In genomic region chr2:147843864-147844690, GRCh38 we compare ENCODE assay signal across 1 cellular context.
TF ChIP-seq lines count a peak whose summit lies in the region.

No MANE protein-coding gene starts in this region.

TF ChIP-seq in HepG2, 621 proteins besides CTCF, POLR2A, EP300 and RAD21 (continued from another document and continues in another):
- TF ChIP-seq, protein P1, sequence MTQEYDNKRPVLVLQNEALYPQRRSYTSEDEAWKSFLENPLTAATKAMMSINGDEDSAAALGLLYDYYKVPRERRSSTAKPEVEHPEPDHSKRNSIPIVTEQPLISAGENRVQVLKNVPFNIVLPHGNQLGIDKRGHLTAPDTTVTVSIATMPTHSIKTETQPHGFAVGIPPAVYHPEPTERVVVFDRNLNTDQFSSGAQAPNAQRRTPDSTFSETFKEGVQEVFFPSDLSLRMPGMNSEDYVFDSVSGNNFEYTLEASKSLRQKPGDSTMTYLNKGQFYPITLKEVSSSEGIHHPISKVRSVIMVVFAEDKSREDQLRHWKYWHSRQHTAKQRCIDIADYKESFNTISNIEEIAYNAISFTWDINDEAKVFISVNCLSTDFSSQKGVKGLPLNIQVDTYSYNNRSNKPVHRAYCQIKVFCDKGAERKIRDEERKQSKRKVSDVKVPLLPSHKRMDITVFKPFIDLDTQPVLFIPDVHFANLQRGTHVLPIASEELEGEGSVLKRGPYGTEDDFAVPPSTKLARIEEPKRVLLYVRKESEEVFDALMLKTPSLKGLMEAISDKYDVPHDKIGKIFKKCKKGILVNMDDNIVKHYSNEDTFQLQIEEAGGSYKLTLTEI (CRISPR knock-in tag; conservative IDR thresholded peaks at IDR 0.05) = no peak
- TF ChIP-seq CHCHD3 (CRISPR knock-in tag; IDR thresholded peaks at IDR 0.05) (peak; percentile 64; the same call in 1 of the 2 replicates), ARNT (IDR thresholded peaks at IDR 0.05) (no peak), ZNF589 (CRISPR knock-in tag; conservative IDR thresholded peaks at IDR 0.05) (0 out of 2 replicates have a peak, but pooled peaks have one; percentile 56), ZNF33B (CRISPR knock-in tag; IDR thresholded peaks at IDR 0.05) (peak; percentile 75; the same call in 1 of the 2 replicates), DNMT1 (CRISPR knock-in tag; IDR thresholded peaks at IDR 0.05) (peak; percentile 78; the same call in 1 of the 2 replicates), ZNF770 (CRISPR knock-in tag; IDR thresholded peaks at IDR 0.05) (peak; percentile 50; the same call in 1 of the 2 replicates), ZNF800 (CRISPR knock-in tag; IDR thresholded peaks at IDR 0.05) (peak; percentile 89), ZNF574 (CRISPR knock-in tag; IDR thresholded peaks at IDR 0.05) (peak; percentile 84), TFDP2 (CRISPR knock-in tag; IDR thresholded peaks at IDR 0.05) (peak; percentile 61), YEATS2 (CRISPR knock-in tag; IDR thresholded peaks at IDR 0.05; ENCODE audit: borderline replicate concordance) (peak; percentile 70), FOXJ3 (CRISPR knock-in tag; IDR thresholded peaks at IDR 0.05; ENCODE audit: borderline replicate concordance) (peak; percentile 64), ARNT2 (CRISPR knock-in tag; IDR thresholded peaks at IDR 0.05; ENCODE audit: low read depth) (peak; percentile 96), ZNF580 (CRISPR knock-in tag; IDR thresholded peaks at IDR 0.05; ENCODE audit: borderline replicate concordance, low read depth) (peak; percentile 38; the same call in 1 of the 2 replicates), RFXAP (CRISPR knock-in tag; IDR thresholded peaks at IDR 0.05; ENCODE audit: borderline replicate concordance) (0 out of 2 replicates have a peak, but pooled peaks have one; percentile 73), ZNF891 (CRISPR knock-in tag; IDR thresholded peaks at IDR 0.05) (peak; percentile 97), ZNF383 (CRISPR knock-in tag; IDR thresholded peaks at IDR 0.05; ENCODE audit: borderline replicate concordance) (no peak), XBP1 (CRISPR knock-in tag; IDR thresholded peaks at IDR 0.05) (0 out of 2 replicates have a peak, but pooled peaks have one; percentile 75), NFKB2 (CRISPR knock-in tag; IDR thresholded peaks at IDR 0.05; ENCODE audit: borderline replicate concordance) (peak; percentile 92)
- TF ChIP-seq, protein P2, sequence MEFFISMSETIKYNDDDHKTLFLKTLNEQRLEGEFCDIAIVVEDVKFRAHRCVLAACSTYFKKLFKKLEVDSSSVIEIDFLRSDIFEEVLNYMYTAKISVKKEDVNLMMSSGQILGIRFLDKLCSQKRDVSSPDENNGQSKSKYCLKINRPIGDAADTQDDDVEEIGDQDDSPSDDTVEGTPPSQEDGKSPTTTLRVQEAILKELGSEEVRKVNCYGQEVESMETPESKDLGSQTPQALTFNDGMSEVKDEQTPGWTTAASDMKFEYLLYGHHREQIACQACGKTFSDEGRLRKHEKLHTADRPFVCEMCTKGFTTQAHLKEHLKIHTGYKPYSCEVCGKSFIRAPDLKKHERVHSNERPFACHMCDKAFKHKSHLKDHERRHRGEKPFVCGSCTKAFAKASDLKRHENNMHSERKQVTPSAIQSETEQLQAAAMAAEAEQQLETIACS (CRISPR knock-in tag; IDR thresholded peaks at IDR 0.05) = peak; percentile 58; the same call in 1 of the 2 replicates
- TF ChIP-seq, protein P3, sequence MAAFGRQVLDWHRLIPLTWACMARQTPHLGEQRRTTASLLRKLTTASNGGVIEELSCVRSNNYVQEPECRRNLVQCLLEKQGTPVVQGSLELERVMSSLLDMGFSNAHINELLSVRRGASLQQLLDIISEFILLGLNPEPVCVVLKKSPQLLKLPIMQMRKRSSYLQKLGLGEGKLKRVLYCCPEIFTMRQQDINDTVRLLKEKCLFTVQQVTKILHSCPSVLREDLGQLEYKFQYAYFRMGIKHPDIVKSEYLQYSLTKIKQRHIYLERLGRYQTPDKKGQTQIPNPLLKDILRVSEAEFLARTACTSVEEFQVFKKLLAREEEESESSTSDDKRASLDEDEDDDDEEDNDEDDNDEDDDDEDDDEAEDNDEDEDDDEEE (CRISPR knock-in tag; IDR thresholded peaks at IDR 0.05) = peak; percentile 16; the same call in 1 of the 2 replicates
- TF ChIP-seq, protein P4, sequence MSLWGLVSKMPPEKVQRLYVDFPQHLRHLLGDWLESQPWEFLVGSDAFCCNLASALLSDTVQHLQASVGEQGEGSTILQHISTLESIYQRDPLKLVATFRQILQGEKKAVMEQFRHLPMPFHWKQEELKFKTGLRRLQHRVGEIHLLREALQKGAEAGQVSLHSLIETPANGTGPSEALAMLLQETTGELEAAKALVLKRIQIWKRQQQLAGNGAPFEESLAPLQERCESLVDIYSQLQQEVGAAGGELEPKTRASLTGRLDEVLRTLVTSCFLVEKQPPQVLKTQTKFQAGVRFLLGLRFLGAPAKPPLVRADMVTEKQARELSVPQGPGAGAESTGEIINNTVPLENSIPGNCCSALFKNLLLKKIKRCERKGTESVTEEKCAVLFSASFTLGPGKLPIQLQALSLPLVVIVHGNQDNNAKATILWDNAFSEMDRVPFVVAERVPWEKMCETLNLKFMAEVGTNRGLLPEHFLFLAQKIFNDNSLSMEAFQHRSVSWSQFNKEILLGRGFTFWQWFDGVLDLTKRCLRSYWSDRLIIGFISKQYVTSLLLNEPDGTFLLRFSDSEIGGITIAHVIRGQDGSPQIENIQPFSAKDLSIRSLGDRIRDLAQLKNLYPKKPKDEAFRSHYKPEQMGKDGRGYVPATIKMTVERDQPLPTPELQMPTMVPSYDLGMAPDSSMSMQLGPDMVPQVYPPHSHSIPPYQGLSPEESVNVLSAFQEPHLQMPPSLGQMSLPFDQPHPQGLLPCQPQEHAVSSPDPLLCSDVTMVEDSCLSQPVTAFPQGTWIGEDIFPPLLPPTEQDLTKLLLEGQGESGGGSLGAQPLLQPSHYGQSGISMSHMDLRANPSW (CRISPR knock-in tag; IDR thresholded peaks at IDR 0.05; ENCODE audit: borderline replicate concordance) = peak; percentile 58; the same call in 1 of the 2 replicates
- TF ChIP-seq, protein P5, sequence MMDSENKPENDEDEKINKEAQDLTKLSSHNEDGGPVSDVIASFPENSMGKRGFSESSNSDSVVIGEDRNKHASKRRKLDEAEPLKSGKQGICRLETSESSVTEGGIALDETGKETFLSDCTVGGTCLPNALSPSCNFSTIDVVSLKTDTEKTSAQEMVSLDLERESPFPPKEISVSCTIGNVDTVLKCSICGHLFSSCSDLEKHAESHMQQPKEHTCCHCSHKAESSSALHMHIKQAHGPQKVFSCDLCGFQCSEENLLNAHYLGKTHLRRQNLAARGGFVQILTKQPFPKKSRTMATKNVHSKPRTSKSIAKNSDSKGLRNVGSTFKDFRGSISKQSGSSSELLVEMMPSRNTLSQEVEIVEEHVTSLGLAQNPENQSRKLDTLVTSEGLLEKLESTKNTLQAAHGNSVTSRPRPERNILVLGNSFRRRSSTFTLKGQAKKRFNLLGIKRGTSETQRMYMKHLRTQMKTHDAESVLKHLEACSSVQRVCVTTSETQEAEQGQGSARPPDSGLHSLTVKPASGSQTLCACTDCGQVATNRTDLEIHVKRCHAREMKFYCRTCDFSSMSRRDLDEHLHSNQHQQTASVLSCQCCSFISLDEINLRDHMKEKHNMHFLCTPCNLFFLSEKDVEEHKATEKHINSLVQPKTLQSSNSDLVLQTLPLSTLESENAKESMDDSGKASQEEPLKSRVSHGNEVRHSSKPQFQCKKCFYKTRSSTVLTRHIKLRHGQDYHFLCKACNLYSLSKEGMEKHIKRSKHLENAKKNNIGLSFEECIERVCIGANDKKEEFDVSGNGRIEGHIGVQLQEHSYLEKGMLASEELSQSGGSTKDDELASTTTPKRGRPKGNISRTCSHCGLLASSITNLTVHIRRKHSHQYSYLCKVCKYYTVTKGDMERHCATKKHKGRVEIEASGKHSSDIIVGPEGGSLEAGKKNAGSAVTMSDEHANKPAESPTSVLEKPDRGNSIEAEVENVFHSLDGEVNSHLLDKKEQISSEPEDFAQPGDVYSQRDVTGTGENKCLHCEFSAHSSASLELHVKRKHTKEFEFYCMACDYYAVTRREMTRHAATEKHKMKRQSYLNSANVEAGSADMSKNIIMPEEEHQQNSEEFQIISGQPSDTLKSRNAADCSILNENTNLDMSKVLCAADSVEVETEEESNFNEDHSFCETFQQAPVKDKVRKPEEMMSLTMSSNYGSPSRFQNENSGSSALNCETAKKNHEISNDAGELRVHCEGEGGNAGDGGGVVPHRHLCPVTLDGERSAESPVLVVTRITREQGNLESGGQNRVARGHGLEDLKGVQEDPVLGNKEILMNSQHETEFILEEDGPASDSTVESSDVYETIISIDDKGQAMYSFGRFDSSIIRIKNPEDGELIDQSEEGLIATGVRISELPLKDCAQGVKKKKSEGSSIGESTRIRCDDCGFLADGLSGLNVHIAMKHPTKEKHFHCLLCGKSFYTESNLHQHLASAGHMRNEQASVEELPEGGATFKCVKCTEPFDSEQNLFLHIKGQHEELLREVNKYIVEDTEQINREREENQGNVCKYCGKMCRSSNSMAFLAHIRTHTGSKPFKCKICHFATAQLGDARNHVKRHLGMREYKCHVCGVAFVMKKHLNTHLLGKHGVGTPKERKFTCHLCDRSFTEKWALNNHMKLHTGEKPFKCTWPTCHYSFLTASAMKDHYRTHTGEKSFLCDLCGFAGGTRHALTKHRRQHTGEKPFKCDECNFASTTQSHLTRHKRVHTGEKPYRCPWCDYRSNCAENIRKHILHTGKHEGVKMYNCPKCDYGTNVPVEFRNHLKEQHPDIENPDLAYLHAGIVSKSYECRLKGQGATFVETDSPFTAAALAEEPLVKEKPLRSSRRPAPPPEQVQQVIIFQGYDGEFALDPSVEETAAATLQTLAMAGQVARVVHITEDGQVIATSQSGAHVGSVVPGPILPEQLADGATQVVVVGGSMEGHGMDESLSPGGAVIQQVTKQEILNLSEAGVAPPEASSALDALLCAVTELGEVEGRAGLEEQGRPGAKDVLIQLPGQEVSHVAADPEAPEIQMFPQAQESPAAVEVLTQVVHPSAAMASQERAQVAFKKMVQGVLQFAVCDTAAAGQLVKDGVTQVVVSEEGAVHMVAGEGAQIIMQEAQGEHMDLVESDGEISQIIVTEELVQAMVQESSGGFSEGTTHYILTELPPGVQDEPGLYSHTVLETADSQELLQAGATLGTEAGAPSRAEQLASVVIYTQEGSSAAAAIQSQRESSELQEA (CRISPR knock-in tag; IDR thresholded peaks at IDR 0.05; ENCODE audit: not compliant biosample characterization) = peak; percentile 89
- TF ChIP-seq, protein P6, sequence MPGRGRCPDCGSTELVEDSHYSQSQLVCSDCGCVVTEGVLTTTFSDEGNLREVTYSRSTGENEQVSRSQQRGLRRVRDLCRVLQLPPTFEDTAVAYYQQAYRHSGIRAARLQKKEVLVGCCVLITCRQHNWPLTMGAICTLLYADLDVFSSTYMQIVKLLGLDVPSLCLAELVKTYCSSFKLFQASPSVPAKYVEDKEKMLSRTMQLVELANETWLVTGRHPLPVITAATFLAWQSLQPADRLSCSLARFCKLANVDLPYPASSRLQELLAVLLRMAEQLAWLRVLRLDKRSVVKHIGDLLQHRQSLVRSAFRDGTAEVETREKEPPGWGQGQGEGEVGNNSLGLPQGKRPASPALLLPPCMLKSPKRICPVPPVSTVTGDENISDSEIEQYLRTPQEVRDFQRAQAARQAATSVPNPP (CRISPR knock-in tag; IDR thresholded peaks at IDR 0.05) = peak; percentile 95
